6 cellular contexts compared by ENCODE assay signal in the genomic region with DNA sequence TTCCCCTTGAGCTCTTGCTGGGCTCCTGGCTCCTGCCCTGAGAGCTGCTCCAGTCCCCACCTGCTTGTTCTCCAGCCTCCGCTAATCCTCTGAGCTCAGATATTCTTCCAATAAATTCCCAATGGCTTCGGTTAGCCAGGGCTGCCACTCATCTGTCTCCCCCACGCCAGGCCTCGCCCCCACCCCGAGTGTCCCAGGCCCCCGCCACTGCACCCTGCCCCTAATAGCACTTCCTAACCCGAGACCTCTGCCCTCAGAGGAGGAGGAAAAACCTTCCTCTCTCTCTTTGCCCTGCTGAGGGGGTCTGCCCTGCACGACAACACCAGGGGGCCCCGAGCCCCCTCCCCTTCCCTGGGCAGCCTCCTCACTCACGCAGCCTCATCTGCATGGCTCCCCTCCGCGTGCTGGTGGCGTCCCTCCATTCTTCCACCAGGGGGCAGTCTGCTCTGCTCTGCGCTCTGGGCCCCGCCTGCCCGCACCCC. TPM values are rescaled to one million over a fixed set of nuclear protein-coding genes. Genes with fewer than 3 reads are reported as not detected.
A peak's percentile ranks its signal among the peaks of the same experiment; 100 is the strongest.
DNase-seq lines count a peak whose midpoint lies in the region; ATAC-seq and TF ChIP-seq lines count a peak whose summit lies in the region.

No MANE protein-coding gene starts in this region.

- no peak for ATAC-seq in GM21526 (IDR thresholded peaks at IDR 0.05; ENCODE audit: low FRiP score, unreplicated experiment)

- H3K4me3 ChIP-seq in A673 (ENCODE audit: low read depth, low read length, poor library complexity, severe bottlenecking) (peak overlapping the region; percentile 44), SJCRH30 (no peak overlapping the region)

- peaks cover 10% of the 10 kb centered on the region for H3K9me3 Mint-ChIP-seq in mesothelial cell of epicardium

- peaks cover 9% of the 10 kb centered on the region for H3K4me1 Mint-ChIP-seq in mesothelial cell of epicardium

- no peaks in the 10 kb centered on the region for H3K4me1 ChIP-seq in A673 (ENCODE audit: insufficient read depth, low read length, poor library complexity, severe bottlenecking)
- H3K4me1 ChIP-seq in SJCRH30 = no peaks in the 10 kb centered on the region

- in situ Hi-C loops in KBM-7 (cut with MboI; ENCODE audit: low pct_unique_long_range_greater_than_20kb, low sequenced_read_pairs) = no loop called here

- DNase-seq in A673 (ENCODE audit: low spot score) = peak; percentile 73
- DNase-seq in KBM-7 = peak; percentile 55
- DNase-seq in activated naive CD4-positive, alpha-beta T cell treated with anti-CD3 and anti-CD28 coated beads, Interleukin-2, amount 50 U/mL, for 16 hours = peak; percentile 64
- DNase-seq in mesothelial cell of epicardium (ENCODE audit: low spot score in 2 of 2, unreplicated experiment in 2 of 2) = peak in 1 of 2 experiments; percentile 67
- DNase-seq in SJCRH30 = no peak

- CTCF ChIA-PET in A673 (lab: Charles Lee) = interaction anchor here (0.6 to 0.7 kb wide), 4 partner anchors 8 to 223 kb away, joined by 3 to 14 read pairs (median 4); partner anchors contain the start of gene PAXX

- POLR2A ChIA-PET in A673 (lab: Charles Lee; ENCODE audit: low non-redundant PET) = no interaction called here

- H3K27me3 ChIP-seq in A673 (replicated peaks; ENCODE audit: insufficient read depth, low read depth, low read length, poor library complexity) = no peaks in the 10 kb centered on the region
- H3K27me3 ChIP-seq in SJCRH30 = no peaks in the 10 kb centered on the region; the same call in 1 of the 2 replicates

- no peak overlapping the region for H3K27ac ChIP-seq in A673 (ENCODE audit: low read depth, low read length, poor library complexity, severe bottlenecking)
- H3K27ac ChIP-seq in SJCRH30 = no peak overlapping the region

- no TSS peak for BruUV-seq in A673 (replicated peaks; lab: Mats Ljungman, UMichigan)

- H3K36me3 ChIP-seq in A673 (ENCODE audit: insufficient read depth, low read length, poor library complexity, severe bottlenecking) = no peaks in the 10 kb centered on the region
- no peaks in the 10 kb centered on the region for H3K36me3 ChIP-seq in SJCRH30

- peak; percentile 65 for TF ChIP-seq CTCF in A673 (conservative IDR thresholded peaks at IDR 0.05; ENCODE audit: low read depth, low read length)
- TF ChIP-seq CTCF in mesothelial cell of epicardium (IDR thresholded peaks at IDR 0.05; ENCODE audit: unreplicated experiment) = peak; percentile 33

- H3K9me3 ChIP-seq in A673 (ENCODE audit: low read depth, low read length, poor library complexity, severe bottlenecking) (peaks cover 7% of the 10 kb centered on the region), SJCRH30 (replicated peaks) (peaks cover 12% of the 10 kb centered on the region; the same call in 1 of the 2 replicates)

- no peak overlapping the region for H3K27ac Mint-ChIP-seq in mesothelial cell of epicardium

- H3K27me3 Mint-ChIP-seq in mesothelial cell of epicardium (ENCODE audit: low read depth) = peaks cover 17% of the 10 kb centered on the region

- no peaks in the 10 kb centered on the region for H3K36me3 Mint-ChIP-seq in mesothelial cell of epicardium

- peak overlapping the region; percentile 48 for H3K4me3 Mint-ChIP-seq in mesothelial cell of epicardium

- intact Hi-C loops in A673 (cut with micrococcal nuclease; ENCODE audit: unreplicated experiment) = no loop called here

RNA-seq across cellular contexts. Expression of gene LCN15, which starts 5.4 kb away (rescaled TPM):
- total RNA-seq in A673 (2021) (not detected in 2 replicates), mesothelial cell of epicardium (1.3 to 3.5 TPM (median 1.9 TPM) in 3 replicates)
- total RNA-seq in SJCRH30 (2014; rRNA removed; shearing (Covaris generic)) = not detected in 2 replicates

RNA-seq across cellular contexts. Expression of gene LCN8, which starts 11.7 kb away (rescaled TPM):
- not detected in 2 replicates for total RNA-seq in A673 (2021)
- not detected in 3 replicates for total RNA-seq in mesothelial cell of epicardium
- not detected in 2 replicates for total RNA-seq in SJCRH30 (2014; rRNA removed; shearing (Covaris generic))

RNA-seq across cellular contexts. Expression of gene TMEM141, which starts 21.4 kb away (rescaled TPM):
- 32.7 and 39.5 TPM in 2 replicates for total RNA-seq in A673 (2021)
- total RNA-seq in mesothelial cell of epicardium = 70.4 to 72.4 TPM (median 71.7 TPM) in 3 replicates
- 17.3 and 26.2 TPM in 2 replicates for total RNA-seq in SJCRH30 (2014; rRNA removed; shearing (Covaris generic))

RNA-seq across cellular contexts. Expression of gene LCN6, which starts 21.4 kb away (rescaled TPM):
- total RNA-seq in A673 (2021) (not detected in 2 replicates), mesothelial cell of epicardium (not detected in 3 replicates)
- not detected in 2 replicates for total RNA-seq in SJCRH30 (2014; rRNA removed; shearing (Covaris generic))

RNA-seq across cellular contexts. Expression of gene CCDC183, which starts 26.4 kb away (rescaled TPM):
- total RNA-seq in A673 (2021) (0.46 TPM in 1 of 2 replicates, not detected in the other), mesothelial cell of epicardium (25.1 to 29.1 TPM (median 26.5 TPM) in 3 replicates)
- total RNA-seq in SJCRH30 (2014; rRNA removed; shearing (Covaris generic)) = 0.14 TPM in 1 of 2 replicates, not detected in the other

Comparison
In these comparisons a context has a peak if more than half of its experiments do, and no peak if none do; other contexts are left out.
1. DNase-seq: peak in A673 (single experiment), KBM-7 (single experiment) and activated naive CD4-positive, alpha-beta T cell treated with anti-CD3 and anti-CD28 coated beads, Interleukin-2, amount 50 U/mL, for 16 hours (single experiment); none in SJCRH30 (0 of 2).